ENCODE assay signal across 12 cellular contexts in genomic region chr17:55436224-55437164, GRCh38. TPM values are rescaled to one million over a fixed set of nuclear protein-coding genes. Genes with fewer than 3 reads are reported as not detected.
DNase-seq lines count a peak whose midpoint lies in the region; ATAC-seq and TF ChIP-seq lines count a peak whose summit lies in the region.
"Had no signal": no experiment of that assay in that cellular context is flagged by ENCODE, and none has a peak within 500 bp of the region (broad histone marks: within the 10 kb centered on the region; RNA-seq: fewer than 3 reads in every experiment).

No MANE protein-coding gene starts in this region.

- peaks cover 19% of the 10 kb centered on the region for H3K4me1 Mint-ChIP-seq in activated naive CD4-positive, alpha-beta T cell treated with anti-CD3 and anti-CD28 coated beads, Interleukin-2, amount 10 ng/mL, durations not matched to agents 7 days and 5 days
- H3K4me1 Mint-ChIP-seq in stimulated activated naive CD8-positive, alpha-beta T cell treated with anti-CD3 and anti-CD28 coated beads, Interleukin-15, Interleukin-2, amounts not matched to agents 100 ng/mL and 50 ng/mL, for 24 hours (ENCODE audit: low read depth): peaks cover 58% of the 10 kb centered on the region
- H3K4me1 Mint-ChIP-seq: immature natural killer cell had no signal

- H3K27me3 Mint-ChIP-seq in activated naive CD4-positive, alpha-beta T cell treated with anti-CD3 and anti-CD28 coated beads, Interleukin-2, amount 10 ng/mL, durations not matched to agents 7 days and 5 days: peaks cover 7% of the 10 kb centered on the region
- peaks cover 25% of the 10 kb centered on the region for H3K27me3 Mint-ChIP-seq in stimulated activated naive CD8-positive, alpha-beta T cell treated with anti-CD3 and anti-CD28 coated beads, Interleukin-15, Interleukin-2, amounts not matched to agents 100 ng/mL and 50 ng/mL, for 24 hours

- peak overlapping the region; percentile 44; the same call in 1 of the 2 replicates for H2AFZ ChIP-seq in KMS-11 (ENCODE audit: low read depth)

- H3K4me3 ChIP-seq in KMS-11 (IDR thresholded peaks at IDR 0.05; ENCODE audit: insufficient read depth, low read depth, low read length): no peak overlapping the region
- H3K4me3 ChIP-seq in aorta (ENCODE audit: low read length in 2 of 2): no peak overlapping the region

- WGBS in aorta, 2 donors: 93 to 96% methylated on average over 4 of the region's 4 CpGs

- H4K20me1 ChIP-seq in KMS-11 (ENCODE audit: insufficient read depth): no peaks in the 10 kb centered on the region

- H3K79me2 ChIP-seq in KMS-11 (ENCODE audit: insufficient read depth, low read depth): no peaks in the 10 kb centered on the region

- intact Hi-C loops in aorta (cut with DNase I): no loop called here

- H3K9me3 ChIP-seq in aorta (ENCODE audit: control insufficient read depth, low read length): no peaks in the 10 kb centered on the region

- peak; percentile 16 to 65 for ATAC-seq in activated naive CD4-positive, alpha-beta T cell treated with anti-CD3 and anti-CD28 coated beads, Interleukin-2, amount 50 U/mL, for 72 hours
- ATAC-seq in HG02623 (IDR thresholded peaks at IDR 0.05; ENCODE audit: unreplicated experiment) (peak; percentile 17), aorta (ENCODE audit: low FRiP score) (no peak)

- H3K4me3 Mint-ChIP-seq in activated naive CD4-positive, alpha-beta T cell treated with anti-CD3 and anti-CD28 coated beads, Interleukin-2, amount 10 ng/mL, durations not matched to agents 7 days and 5 days: no peak overlapping the region
- H3K4me3 Mint-ChIP-seq in stimulated activated naive CD8-positive, alpha-beta T cell treated with anti-CD3 and anti-CD28 coated beads, Interleukin-15, Interleukin-2, amounts not matched to agents 100 ng/mL and 50 ng/mL, for 24 hours: peak overlapping the region; percentile 21
- H3K4me3 Mint-ChIP-seq: activated naive CD4-positive, alpha-beta T cell treated with anti-CD3 and anti-CD28 coated beads, Interleukin-2, amount 50 U/mL, for 24 hours; HFFc6; immature natural killer cell; neural crest cell had no signal

- no peak for DNase-seq in activated naive CD4-positive, alpha-beta T cell treated with anti-CD3 and anti-CD28 coated beads, Interleukin-2, amount 50 U/mL, for 72 hours (ENCODE audit: low spot score in 2 of 2)
- DNase-seq in activated naive CD4-positive, alpha-beta T cell treated with anti-CD3 and anti-CD28 coated beads, Interleukin-2, amount 10 ng/mL, durations not matched to agents 7 days and 5 days: no peak
- no peak for DNase-seq in stimulated activated CD4-positive, alpha-beta T cell treated with anti-CD3 and anti-CD28 coated beads, Interleukin-2, amount 100 ng/mL, for 24 hours
- no peak for DNase-seq in HUDEP-2 (lab: John Stamatoyannopoulos, UW; ENCODE audit: unreplicated experiment in 76 of 76)
- no peak for DNase-seq in aorta
- DNase-seq: HFFc6, immature natural killer cell had no signal

- peak overlapping the region; percentile 76 for H3K4me2 ChIP-seq in KMS-11

- no peak overlapping the region; the same call in 1 of the 2 replicates for H3K9ac ChIP-seq in KMS-11

- H3K36me3 ChIP-seq in KMS-11 (ENCODE audit: insufficient read depth): no peaks in the 10 kb centered on the region
- H3K36me3 ChIP-seq in aorta (ENCODE audit: control insufficient read depth in 1 of 2, insufficient read depth in 2 of 2, low read length in 1 of 2): no peaks in the 10 kb centered on the region

- CTCF ChIA-PET in activated naive CD4-positive, alpha-beta T cell treated with anti-CD3 and anti-CD28 coated beads, Interleukin-2, amount 10 ng/mL, durations not matched to agents 7 days and 5 days (lab: Charles Lee): no interaction called here

- no peak for TF ChIP-seq CTCF in KMS-11 (conservative IDR thresholded peaks at IDR 0.05; ENCODE audit: low read depth, low read length)

- H3K9me3 Mint-ChIP-seq in activated naive CD4-positive, alpha-beta T cell treated with anti-CD3 and anti-CD28 coated beads, Interleukin-2, amount 50 U/mL, for 72 hours: no peaks in the 10 kb centered on the region
- H3K9me3 Mint-ChIP-seq in activated naive CD4-positive, alpha-beta T cell treated with anti-CD3 and anti-CD28 coated beads, Interleukin-2, amount 10 ng/mL, durations not matched to agents 7 days and 5 days: no peaks in the 10 kb centered on the region
- no peaks in the 10 kb centered on the region for H3K9me3 Mint-ChIP-seq in stimulated activated naive CD8-positive, alpha-beta T cell treated with anti-CD3 and anti-CD28 coated beads, Interleukin-15, Interleukin-2, amounts not matched to agents 100 ng/mL and 50 ng/mL, for 24 hours
- H3K9me3 Mint-ChIP-seq: activated naive CD4-positive, alpha-beta T cell treated with anti-CD3 and anti-CD28 coated beads, Interleukin-2, amount 50 U/mL, for 24 hours had no signal

- H3K27ac Mint-ChIP-seq in activated naive CD4-positive, alpha-beta T cell treated with anti-CD3 and anti-CD28 coated beads, Interleukin-2, amount 50 U/mL, for 72 hours: peak overlapping the region in 1 of 2 donors; percentile 1
- H3K27ac Mint-ChIP-seq in activated naive CD4-positive, alpha-beta T cell treated with anti-CD3 and anti-CD28 coated beads, Interleukin-2, amount 10 ng/mL, durations not matched to agents 7 days and 5 days: no peak overlapping the region
- peak overlapping the region; percentile 79 for H3K27ac Mint-ChIP-seq in stimulated activated naive CD8-positive, alpha-beta T cell treated with anti-CD3 and anti-CD28 coated beads, Interleukin-15, Interleukin-2, amounts not matched to agents 100 ng/mL and 50 ng/mL, for 24 hours
- H3K27ac Mint-ChIP-seq: activated naive CD4-positive, alpha-beta T cell treated with anti-CD3 and anti-CD28 coated beads, Interleukin-2, amount 50 U/mL, for 24 hours; HFFc6; immature natural killer cell had no signal

- H3K27ac ChIP-seq in KMS-11 (peak overlapping the region; percentile 43; the same call in 1 of the 2 replicates), aorta (ENCODE audit: low read depth in 1 of 2, low read length in 2 of 2) (no peak overlapping the region)

- H3K4me1 ChIP-seq in KMS-11 (ENCODE audit: low read depth, poor library complexity, severe bottlenecking) (peaks cover 20% of the 10 kb centered on the region), aorta (ENCODE audit: control insufficient read depth in 1 of 2, insufficient read depth in 2 of 2, low read length in 2 of 2) (no peaks in the 10 kb centered on the region)

- H3K27me3 ChIP-seq in KMS-11 (ENCODE audit: insufficient read depth, low read depth): no peaks in the 10 kb centered on the region
- no peaks in the 10 kb centered on the region for H3K27me3 ChIP-seq in aorta (ENCODE audit: control insufficient read depth in 1 of 2, insufficient read depth in 2 of 2, low read length in 1 of 2)

- no peaks in the 10 kb centered on the region for H3K36me3 Mint-ChIP-seq in activated naive CD4-positive, alpha-beta T cell treated with anti-CD3 and anti-CD28 coated beads, Interleukin-2, amount 50 U/mL, for 72 hours
- no peaks in the 10 kb centered on the region for H3K36me3 Mint-ChIP-seq in activated naive CD4-positive, alpha-beta T cell treated with anti-CD3 and anti-CD28 coated beads, Interleukin-2, amount 10 ng/mL, durations not matched to agents 7 days and 5 days
- no peaks in the 10 kb centered on the region for H3K36me3 Mint-ChIP-seq in stimulated activated naive CD8-positive, alpha-beta T cell treated with anti-CD3 and anti-CD28 coated beads, Interleukin-15, Interleukin-2, amounts not matched to agents 100 ng/mL and 50 ng/mL, for 24 hours (ENCODE audit: low read depth)
- H3K36me3 Mint-ChIP-seq: activated naive CD4-positive, alpha-beta T cell treated with anti-CD3 and anti-CD28 coated beads, Interleukin-2, amount 50 U/mL, for 24 hours; immature natural killer cell had no signal

RNA-seq across cellular contexts. Expression of gene MMD, which starts 14.9 kb away (rescaled TPM):
- total RNA-seq in activated naive CD4-positive, alpha-beta T cell treated with anti-CD3 and anti-CD28 coated beads, Interleukin-2, amount 50 U/mL, for 72 hours: 10 to 100 TPM; 15.7 to 23.7 TPM
- total RNA-seq in aorta: 10 to 100 TPM in 1 of 2 donors, 1 to 10 TPM in 1; 9.4 to 13.9 TPM
- 10 to 100 TPM in 1 of 2 donors, 1 to 10 TPM in 1; 3.3 to 12.8 TPM for polyA plus RNA-seq in aorta
